ENCODE assay signal across 8 cellular contexts in the genomic region with DNA sequence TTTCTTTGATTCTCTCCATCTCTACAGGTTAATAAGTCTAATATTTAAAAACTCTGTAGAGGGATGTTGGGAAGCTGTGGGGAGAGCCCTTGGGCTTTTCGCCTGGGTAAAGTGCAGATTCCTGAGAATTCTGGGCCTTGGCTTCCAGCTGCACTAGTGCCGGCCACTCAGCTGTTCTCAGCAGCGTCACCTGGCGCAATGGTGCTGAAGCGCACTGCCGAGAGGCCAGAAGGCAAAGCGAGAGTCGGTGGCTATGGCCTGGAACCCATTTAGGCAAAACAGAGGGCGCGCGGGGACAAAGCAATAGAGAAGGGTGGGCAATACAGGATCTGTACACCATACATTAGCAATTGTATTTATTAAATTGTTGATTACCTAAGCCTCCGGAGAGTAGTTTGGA.
DNase-seq lines count a peak whose midpoint lies in the region; ATAC-seq, FAIRE-seq and TF ChIP-seq lines count a peak whose summit lies in the region.
"Not testable (repeated sequence)": the region's sequence is repeated elsewhere in the genome, so short reads cannot be mapped to it uniquely, and the experiment has no call there.

No MANE protein-coding gene starts in this region.

- not testable (repeated sequence) for H3K79me1 ChIP-seq in IMR-90 (ENCODE audit: low read depth in 1 of 2, low read length in 2 of 2)

- not testable (repeated sequence) for H3K9me1 ChIP-seq in IMR-90 (ENCODE audit: insufficient read depth, low read length)

- H3K9me3 Mint-ChIP-seq in activated CD4-positive, alpha-beta T cell treated with anti-CD3 and anti-CD28 coated beads for 36 hours (ENCODE audit: low read depth) = not testable (repeated sequence)

- H3K27ac Mint-ChIP-seq in activated CD4-positive, alpha-beta T cell treated with anti-CD3 and anti-CD28 coated beads for 36 hours = not testable (repeated sequence)

- intact Hi-C loops in IMR-90 (cut with micrococcal nuclease); activated CD4-positive, alpha-beta T cell treated with anti-CD3 and anti-CD28 coated beads for 36 hours (cut with DNase I, micrococcal nuclease); left colon (cut with DNase I, micrococcal nuclease): not testable (repeated sequence)

- FAIRE-seq in A549 (lab: Jason Lieb, UNC) = not testable (repeated sequence)

- not testable (repeated sequence) for TF ChIP-seq EP300 in A549 (IDR thresholded peaks at IDR 0.05); gastroesophageal sphincter (IDR thresholded peaks at IDR 0.05)

- in situ Hi-C loops in IMR-90 (cut with MboI; ENCODE audit: low sequenced_read_pairs) = not testable (repeated sequence)

- CTCF ChIA-PET in A549 (lab: Yijun Ruan, JAX); IMR-90 (lab: Yijun Ruan, JAX); activated CD4-positive, alpha-beta T cell treated with anti-CD3 and anti-CD28 coated beads for 36 hours (lab: Charles Lee): not testable (repeated sequence)

- not testable (repeated sequence) for TF ChIP-seq POLR2A in A549 (IDR thresholded peaks at IDR 0.05; ENCODE audit: low read length); IMR-90 (IDR thresholded peaks at IDR 0.05; ENCODE audit: low read depth, low read length); gastroesophageal sphincter (IDR thresholded peaks at IDR 0.05)

- not testable (repeated sequence) for H3K4me1 ChIP-seq in A549; IMR-90 (ENCODE audit: control insufficient read depth, insufficient read depth, low read length); gastroesophageal sphincter

- H3K4me3 Mint-ChIP-seq in activated CD4-positive, alpha-beta T cell treated with anti-CD3 and anti-CD28 coated beads for 36 hours = not testable (repeated sequence)

- peak overlapping the region; percentile 39; the same call in 1 of the 3 replicates for H3K4me3 ChIP-seq in A549
- H3K4me3 ChIP-seq in HFF-Myc (replicated peaks; ENCODE audit: low read depth, low read length) = 0 out of 2 replicates have a peak overlapping the region, but pooled peaks have one; percentile 19
- not testable (repeated sequence) for H3K4me3 ChIP-seq in IMR-90 (ENCODE audit: insufficient read depth, low read depth, low read length); gastroesophageal sphincter
- peak overlapping the region; percentile 42 for H3K4me3 ChIP-seq in retinal pigment epithelial cell (ENCODE audit: low read length)

- not testable (repeated sequence) for H3K23ac ChIP-seq in IMR-90 (ENCODE audit: low read depth, low read length)

- not testable (repeated sequence) for H4K20me1 ChIP-seq in IMR-90 (ENCODE audit: insufficient read depth, low read length)

- not testable (repeated sequence) for H2BK5ac ChIP-seq in IMR-90 (ENCODE audit: low read depth, low read length, poor library complexity, severe bottlenecking)

- not testable (repeated sequence) for H4K5ac ChIP-seq in IMR-90 (ENCODE audit: low read depth, low read length)

- not testable (repeated sequence) for H2BK15ac ChIP-seq in IMR-90 (ENCODE audit: low read depth, low read length)

- not testable (repeated sequence) for BruUV-seq in IMR-90 (replicated peaks; lab: Mats Ljungman, UMichigan)

- H3K27ac ChIP-seq in A549; IMR-90 (ENCODE audit: insufficient read depth, low read length); gastroesophageal sphincter: not testable (repeated sequence)

- not testable (repeated sequence) for H2BK120ac ChIP-seq in IMR-90 (ENCODE audit: low read depth, low read length)

- POLR2A ChIA-PET in A549 (lab: Yijun Ruan, JAX); IMR-90 (lab: Charles Lee; ENCODE audit: unreplicated experiment); activated CD4-positive, alpha-beta T cell treated with anti-CD3 and anti-CD28 coated beads for 36 hours (lab: Charles Lee): not testable (repeated sequence)

- not testable (repeated sequence) for H4K91ac ChIP-seq in IMR-90 (ENCODE audit: insufficient read depth, low read depth, low read length)

- peak; percentile 76 to 83 for ATAC-seq in A549
- peak; percentile 35 for ATAC-seq in GM18907 (IDR thresholded peaks at IDR 0.05; ENCODE audit: unreplicated experiment)
- peak; percentile 78 for ATAC-seq in IMR-90 (ENCODE audit: low read depth)
- ATAC-seq in activated CD4-positive, alpha-beta T cell treated with anti-CD3 and anti-CD28 coated beads for 36 hours = peak; percentile 27
- ATAC-seq in gastroesophageal sphincter = peak; percentile 67
- peak; percentile 76 for ATAC-seq in left colon

- H2AK9ac ChIP-seq in IMR-90 (replicated peaks; ENCODE audit: low read depth, low read length, poor library complexity) = not testable (repeated sequence)

- DNase-seq in A549 (ENCODE audit: low read depth in 1 of 2, low spot score in 1 of 2); HFF-Myc (ENCODE audit: extremely low read depth, low read depth); IMR-90; activated CD4-positive, alpha-beta T cell treated with anti-CD3 and anti-CD28 coated beads for 36 hours; left colon; retinal pigment epithelial cell (ENCODE audit: low read depth): not testable (repeated sequence)

- H3K27me3 Mint-ChIP-seq in activated CD4-positive, alpha-beta T cell treated with anti-CD3 and anti-CD28 coated beads for 36 hours = not testable (repeated sequence)

- not testable (repeated sequence) for H3K36me3 ChIP-seq in IMR-90 (ENCODE audit: control insufficient read depth, insufficient read depth, low read length); gastroesophageal sphincter

- not testable (repeated sequence) for H3K27me3 ChIP-seq in IMR-90 (ENCODE audit: control insufficient read depth, insufficient read depth, low read length); gastroesophageal sphincter

- not testable (repeated sequence) for TF ChIP-seq CTCF in A549 (IDR thresholded peaks at IDR 0.05); HFF-Myc (IDR thresholded peaks at IDR 0.05; ENCODE audit: low read depth, low read length, missing control alignments); IMR-90 (conservative IDR thresholded peaks at IDR 0.05; ENCODE audit: low read depth, low read length); gastroesophageal sphincter (IDR thresholded peaks at IDR 0.05); retinal pigment epithelial cell (conservative IDR thresholded peaks at IDR 0.05; ENCODE audit: low read depth, low read length)

- WGBS in A549 (ENCODE audit: missing lambda C conversion rate) = 14% methylated on average over 1 of the region's 12 CpGs
- WGBS in IMR-90 (ENCODE audit: extremely low coverage in 2 of 2, insufficient read length in 1 of 2), 2 experiments = no CpG with 5 or more reads among the region's 12 CpGs
- no CpG with 5 or more reads among the region's 12 CpGs for WGBS in gastroesophageal sphincter (ENCODE audit: low coverage in 1 of 2), 2 donors

- not testable (repeated sequence) for H3K14ac ChIP-seq in IMR-90 (replicated peaks; ENCODE audit: low read depth, low read length)

- H2AK5ac ChIP-seq in IMR-90 (ENCODE audit: low read depth, low read length) = not testable (repeated sequence)

- not testable (repeated sequence) for H2AFZ ChIP-seq in IMR-90 (replicated peaks; ENCODE audit: low read length, poor library complexity)

- H2BK20ac ChIP-seq in IMR-90 (ENCODE audit: low read depth, low read length) = not testable (repeated sequence)

- not testable (repeated sequence) for H3K56ac ChIP-seq in IMR-90 (ENCODE audit: extremely low read depth, insufficient read depth, low read length)

- not testable (repeated sequence) for H3K4me1 Mint-ChIP-seq in activated CD4-positive, alpha-beta T cell treated with anti-CD3 and anti-CD28 coated beads for 36 hours

- not testable (repeated sequence) for H3K9me3 ChIP-seq in A549; IMR-90 (ENCODE audit: control insufficient read depth, insufficient read depth, low read length); gastroesophageal sphincter

- H3K4ac ChIP-seq in IMR-90 (ENCODE audit: low read depth, low read length) = not testable (repeated sequence)

- dilution Hi-C loops in IMR-90 (cut with HindIII; ENCODE audit: low sequenced_read_pairs, unreplicated experiment) = not testable (repeated sequence)

- H3K4me2 ChIP-seq in A549 = peak overlapping the region; percentile 38; the same call in 1 of the 3 replicates
- not testable (repeated sequence) for H3K4me2 ChIP-seq in IMR-90 (ENCODE audit: low read depth, low read length)

- not testable (repeated sequence) for H4K8ac ChIP-seq in IMR-90 (ENCODE audit: low read depth in 2 of 2, low read length in 2 of 2)

- H3K36me3 Mint-ChIP-seq in activated CD4-positive, alpha-beta T cell treated with anti-CD3 and anti-CD28 coated beads for 36 hours (ENCODE audit: low read depth) = not testable (repeated sequence)

- TF ChIP-seq RAD21 in A549 (conservative IDR thresholded peaks at IDR 0.05 in 1 of 2, IDR thresholded peaks at IDR 0.05 in 1 of 2); IMR-90 (IDR thresholded peaks at IDR 0.05; ENCODE audit: low read length): not testable (repeated sequence)

- not testable (repeated sequence) for H3K9ac ChIP-seq in IMR-90 (ENCODE audit: low read depth, low read length)

- H3K18ac ChIP-seq in IMR-90 (ENCODE audit: low read depth, low read length) = not testable (repeated sequence)

Comparison
In these comparisons a context has a peak if more than half of its experiments do, and no peak if none do; other contexts are left out.
1. ATAC-seq: peak in every context shown above with its lines; median percentile 80 in A549; 78 in IMR-90; 76 in left colon; 67 in gastroesophageal sphincter; 35 in GM18907; 27 in activated CD4-positive, alpha-beta T cell treated with anti-CD3 and anti-CD28 coated beads for 36 hours.